10 cellular contexts compared by ENCODE assay signal in genomic region chr1:243496173-243496553, GRCh38.
DNase-seq lines count a peak whose midpoint lies in the region; ATAC-seq and TF ChIP-seq lines count a peak whose summit lies in the region.
"Had no signal": no experiment of that assay in that cellular context is flagged by ENCODE, and none has a peak within 500 bp of the region (broad histone marks: within the 10 kb centered on the region; RNA-seq: fewer than 3 reads in every experiment).

No MANE protein-coding gene starts in this region.

- H3K27ac ChIP-seq in sigmoid colon (peak overlapping the region; percentile 66 to 85 (median 80)), OCI-LY7 (ENCODE audit: low read depth, low read length, poor library complexity, severe bottlenecking) (no peak overlapping the region)
- no peak overlapping the region for H3K27ac ChIP-seq in CD4-positive, alpha-beta memory T cell (ENCODE audit: low read depth, low read length)

- TF ChIP-seq CTCF in sigmoid colon (IDR thresholded peaks at IDR 0.05) (no peak), OCI-LY7 (conservative IDR thresholded peaks at IDR 0.05; ENCODE audit: low read length) (no peak)

- DNase-seq in DMS 273 (lab: John Stamatoyannopoulos, UW; ENCODE audit: unreplicated experiment) (peak; percentile 97), T-cell (no peak), left ventricle myocardium superior (peak; percentile 61), sigmoid colon (peak; percentile 86), OCI-LY7 (ENCODE audit: low spot score) (no peak)
- DNase-seq in CD4-positive, alpha-beta memory T cell = no peak
- DNase-seq: activated naive CD4-positive, alpha-beta T cell had no signal

- CTCF ChIA-PET in T-cell (lab: Charles Lee) (no interaction called here), OCI-LY7 (lab: Charles Lee; ENCODE audit: unreplicated experiment) (no interaction called here)
- CTCF ChIA-PET in CD4-positive, alpha-beta memory T cell (lab: Charles Lee; ENCODE audit: partially characterized antibody) = no interaction called here

- H3K4me2 ChIP-seq in OCI-LY7 (ENCODE audit: low read length) = no peak overlapping the region

- peaks cover 0 to 2% (median 0%) of the 10 kb centered on the region in 3 donors for H3K4me1 Mint-ChIP-seq in T-cell
- H3K4me1 Mint-ChIP-seq in CD4-positive, alpha-beta memory T cell = peaks cover 4 to 9% (median 4%) of the 10 kb centered on the region in 4 donors

- H3K79me2 ChIP-seq in OCI-LY7 (ENCODE audit: insufficient read depth, low read depth, low read length) = no peaks in the 10 kb centered on the region

- WGBS in sigmoid colon, 2 donors = 56 to 85% methylated on average over 15 of the region's 15 CpGs

- H3K4me3 Mint-ChIP-seq in T-cell = no peak overlapping the region
- no peak overlapping the region for H3K4me3 Mint-ChIP-seq in CD4-positive, alpha-beta memory T cell

- H3K36me3 ChIP-seq in sigmoid colon = no peaks in the 10 kb centered on the region
- no peaks in the 10 kb centered on the region for H3K36me3 ChIP-seq in OCI-LY7 (ENCODE audit: insufficient read depth, low read length)
- no peaks in the 10 kb centered on the region for H3K36me3 ChIP-seq in CD4-positive, alpha-beta memory T cell (ENCODE audit: insufficient read depth, low read length)

- intact Hi-C loops in left ventricle myocardium superior (cut with micrococcal nuclease) = no loop called here
- intact Hi-C loops in sigmoid colon (cut with DNase I) = loop anchor here (10.0 kb wide), 1 partner anchor 349 kb away; no protein-coding TSS in a partner anchor
- intact Hi-C loops in OCI-LY7 (cut with micrococcal nuclease; ENCODE audit: unreplicated experiment) = no loop called here
- intact Hi-C loops in CD4-positive, alpha-beta memory T cell (cut with micrococcal nuclease) = no loop called here

- no peaks in the 10 kb centered on the region for H3K9me3 Mint-ChIP-seq in T-cell
- peaks cover 0 to 1% (median 0%) of the 10 kb centered on the region in 8 donors for H3K9me3 Mint-ChIP-seq in CD4-positive, alpha-beta memory T cell

- H3K4me3 ChIP-seq in sigmoid colon (peak overlapping the region in 1 of 4 donors; percentile 14), OCI-LY7 (ENCODE audit: low read depth, low read length, poor library complexity, severe bottlenecking) (no peak overlapping the region)
- no peak overlapping the region for H3K4me3 ChIP-seq in CD4-positive, alpha-beta memory T cell (ENCODE audit: low read length in 2 of 2)

- no peaks in the 10 kb centered on the region for H4K20me1 ChIP-seq in OCI-LY7 (ENCODE audit: insufficient read depth, low read length)

- POLR2A ChIA-PET in T-cell (lab: Charles Lee) = no interaction called here
- POLR2A ChIA-PET in OCI-LY7 (lab: Charles Lee) = no interaction called here
- POLR2A ChIA-PET in CD4-positive, alpha-beta memory T cell (lab: Charles Lee; ENCODE audit: partially characterized antibody) = no interaction called here

- no TSS peak for BruUV-seq in OCI-LY7 (replicated peaks; lab: Mats Ljungman, UMichigan)

- no peak for TF ChIP-seq POLR2A in sigmoid colon (IDR thresholded peaks at IDR 0.05)

- no peaks in the 10 kb centered on the region for H3K9me2 ChIP-seq in OCI-LY7 (ENCODE audit: insufficient read depth, low read length)

- no peaks in the 10 kb centered on the region for H3K27me3 ChIP-seq in sigmoid colon
- no peaks in the 10 kb centered on the region for H3K27me3 ChIP-seq in CD4-positive, alpha-beta memory T cell (ENCODE audit: insufficient read depth, low read length)

- peaks cover 20% of the 10 kb centered on the region for H3K36me3 Mint-ChIP-seq in T-cell
- peaks cover 14 to 29% of the 10 kb centered on the region in 2 donors for H3K36me3 Mint-ChIP-seq in CD4-positive, alpha-beta memory T cell

- ATAC-seq in T-cell (replicated peaks in 1 of 4) (no peak), left ventricle myocardium superior (peak; percentile 58), GM21367 (IDR thresholded peaks at IDR 0.05; ENCODE audit: unreplicated experiment) (no peak), HG02885 (IDR thresholded peaks at IDR 0.05; ENCODE audit: poor library complexity, unreplicated experiment) (no peak)
- ATAC-seq: SK-N-SH treated with all-trans-retinoic acid at 6 μM for 48 hours had no signal

- H2AFZ ChIP-seq in OCI-LY7 (ENCODE audit: low read length) = no peak overlapping the region

- no peak for TF ChIP-seq EP300 in sigmoid colon (IDR thresholded peaks at IDR 0.05)

- no peaks in the 10 kb centered on the region for H3K27me3 Mint-ChIP-seq in T-cell
- H3K27me3 Mint-ChIP-seq in CD4-positive, alpha-beta memory T cell = no peaks in the 10 kb centered on the region

- H3K4me1 ChIP-seq in sigmoid colon (peaks cover 0 to 30% (median 24%) of the 10 kb centered on the region in 4 donors), OCI-LY7 (ENCODE audit: insufficient read depth, low read length, poor library complexity, severe bottlenecking) (no peaks in the 10 kb centered on the region)
- H3K4me1 ChIP-seq in CD4-positive, alpha-beta memory T cell (ENCODE audit: insufficient read depth, low read length) = no peaks in the 10 kb centered on the region

- H3K27ac Mint-ChIP-seq in T-cell = peak overlapping the region; percentile 13 to 34
- peak overlapping the region in 2 of 7 donors; percentile 60 to 64 for H3K27ac Mint-ChIP-seq in CD4-positive, alpha-beta memory T cell

- no peaks in the 10 kb centered on the region for H3K9me3 ChIP-seq in sigmoid colon
- H3K9me3 ChIP-seq in OCI-LY7 (ENCODE audit: low read length) = no peaks in the 10 kb centered on the region
- H3K9me3 ChIP-seq in CD4-positive, alpha-beta memory T cell (ENCODE audit: control insufficient read depth in 1 of 2, low read length in 2 of 2) = no peaks in the 10 kb centered on the region

Comparison
In these comparisons a context has a peak if more than half of its experiments do, and no peak if none do; other contexts are left out.
1. DNase-seq: peak in DMS 273 (single experiment), left ventricle myocardium superior (single experiment) and sigmoid colon (single experiment); none in T-cell (0 of 34), OCI-LY7 (single experiment) and CD4-positive, alpha-beta memory T cell (0 of 5).
2. H3K27ac ChIP-seq: peak in sigmoid colon (4 of 4); none in OCI-LY7 (single experiment) and CD4-positive, alpha-beta memory T cell (single experiment).